Comparison of ENCODE assay signal across 8 cellular contexts in the genomic region with DNA sequence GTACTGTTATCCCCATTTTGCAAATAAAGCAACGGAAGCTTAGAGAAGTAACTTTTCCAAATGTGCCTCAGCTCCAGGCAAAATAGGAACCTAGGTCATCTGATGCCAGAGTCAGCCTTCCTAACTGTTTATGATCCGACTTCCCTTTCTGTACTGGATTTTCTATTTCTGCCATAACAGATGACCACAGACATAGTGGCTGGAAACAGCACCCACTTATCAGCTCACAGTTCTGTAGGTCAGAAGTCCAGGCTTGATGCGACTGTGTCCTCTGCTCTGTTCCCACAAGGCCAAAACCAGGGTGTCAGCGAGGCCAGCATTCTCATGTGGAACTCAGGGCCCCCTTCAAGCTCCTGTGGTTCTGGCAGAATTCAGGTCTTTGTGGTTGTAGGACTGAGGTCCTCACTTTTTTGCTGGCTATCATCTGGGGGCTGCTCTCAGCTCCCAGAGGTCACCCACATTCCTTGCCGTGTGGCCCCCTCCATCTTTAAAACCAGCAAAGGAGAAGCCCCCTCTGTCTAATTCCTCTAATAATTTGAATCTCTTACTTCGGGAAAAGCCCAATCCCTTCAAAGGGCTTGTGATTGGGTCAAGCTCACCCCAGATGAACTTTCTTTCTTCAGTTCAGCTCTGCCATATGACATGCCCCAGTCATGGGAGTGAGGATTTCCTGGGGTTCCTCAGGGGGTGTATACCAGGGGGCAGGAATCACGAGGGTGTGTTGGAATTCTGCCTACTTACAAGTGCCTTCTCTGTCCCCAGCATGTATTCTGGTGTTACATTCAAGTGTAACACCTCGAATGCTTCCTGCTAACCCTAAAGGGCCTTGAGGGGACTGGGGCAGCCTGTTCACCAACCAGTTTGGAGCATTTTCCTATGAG. TPM values are rescaled to one million over a fixed set of nuclear protein-coding genes. Genes with fewer than 3 reads are reported as not detected.
A peak's percentile ranks its signal among the peaks of the same experiment; 100 is the strongest.
DNase-seq lines count a peak whose midpoint lies in the region; ATAC-seq and TF ChIP-seq lines count a peak whose summit lies in the region.

No MANE protein-coding gene starts in this region.

- peak overlapping the region; percentile 60; the same call in 1 of the 2 replicates for H3K4me2 ChIP-seq in KMS-11
- H3K4me2 ChIP-seq in mesenchymal stem cell (ENCODE audit: low read length, poor library complexity, severe bottlenecking): no peak overlapping the region

- intact Hi-C loops in A673 (cut with micrococcal nuclease; ENCODE audit: unreplicated experiment): no loop called here

- peak overlapping the region; percentile 97 for H2BK15ac ChIP-seq in mesenchymal stem cell (ENCODE audit: low read depth, poor library complexity, severe bottlenecking)

- H2AFZ ChIP-seq in KMS-11 (ENCODE audit: low read depth) (peak overlapping the region; percentile 66), mesenchymal stem cell (ENCODE audit: low read depth, low read length) (no peak overlapping the region)

- H3K79me1 ChIP-seq in mesenchymal stem cell (replicated peaks; ENCODE audit: low read length, poor library complexity, severe bottlenecking): no peaks in the 10 kb centered on the region

- H3K36me3 ChIP-seq in A673 (ENCODE audit: insufficient read depth, low read length, poor library complexity, severe bottlenecking) (no peaks in the 10 kb centered on the region), KMS-11 (ENCODE audit: insufficient read depth) (no peaks in the 10 kb centered on the region), mesenchymal stem cell (ENCODE audit: control insufficient read depth in 1 of 2, insufficient read depth in 2 of 2, low read depth in 1 of 2, low read length in 2 of 2) (no peaks in the 10 kb centered on the region), BE2C (no peaks in the 10 kb centered on the region)

- ATAC-seq in HG03025 (IDR thresholded peaks at IDR 0.05; ENCODE audit: low FRiP score, unreplicated experiment) (no peak), GM18502 (IDR thresholded peaks at IDR 0.05; ENCODE audit: poor library complexity, unreplicated experiment) (no peak)

- peaks cover 3% of the 10 kb centered on the region for H3K27me3 Mint-ChIP-seq in chondrocyte (ENCODE audit: low read depth)

- H3K27ac ChIP-seq in A673 (ENCODE audit: low read depth, low read length, poor library complexity, severe bottlenecking) (no peak overlapping the region), KMS-11 (no peak overlapping the region), mesenchymal stem cell (ENCODE audit: low read length, poor library complexity, severe bottlenecking) (no peak overlapping the region)

- BruUV-seq in A673 (replicated peaks; lab: Mats Ljungman, UMichigan): no TSS peak

- H3K4ac ChIP-seq in mesenchymal stem cell (ENCODE audit: low read depth in 1 of 2, low read length in 2 of 2): no peak overlapping the region

- WGBS in mesenchymal stem cell: 88% methylated on average over 8 of the region's 8 CpGs

- H2AK5ac ChIP-seq in mesenchymal stem cell (ENCODE audit: low read length, severe bottlenecking): no peak overlapping the region

- no peak overlapping the region for H3K14ac ChIP-seq in mesenchymal stem cell (ENCODE audit: low read length in 2 of 2)

- no peaks in the 10 kb centered on the region for H3K79me2 ChIP-seq in KMS-11 (ENCODE audit: insufficient read depth, low read depth)

- CTCF ChIA-PET in A673 (lab: Charles Lee): interaction anchor here (0.6 to 3.5 kb wide), 8 partner anchors 13 to 625 kb away, joined by 3 to 17 read pairs (median 4); no protein-coding TSS in a partner anchor

- H3K4me1 Mint-ChIP-seq in chondrocyte (ENCODE audit: low read depth): peaks cover 62% of the 10 kb centered on the region

- no peak overlapping the region for H3K9ac ChIP-seq in KMS-11
- no peak overlapping the region for H3K9ac ChIP-seq in mesenchymal stem cell (ENCODE audit: low read length)

- no peak overlapping the region for H4K91ac ChIP-seq in mesenchymal stem cell (ENCODE audit: low read length)

- H3K36me3 Mint-ChIP-seq in chondrocyte (ENCODE audit: low read depth): no peaks in the 10 kb centered on the region

- no peak for TF ChIP-seq CTCF in A673 (conservative IDR thresholded peaks at IDR 0.05; ENCODE audit: low read depth, low read length)
- TF ChIP-seq CTCF in KMS-11 (conservative IDR thresholded peaks at IDR 0.05; ENCODE audit: low read depth, low read length): no peak
- peak; percentile 47 for TF ChIP-seq CTCF in chondrocyte (IDR thresholded peaks at IDR 0.05)
- TF ChIP-seq CTCF in BE2C (IDR thresholded peaks at IDR 0.05; ENCODE audit: low read depth, low read length): no peak

- H3K23ac ChIP-seq in mesenchymal stem cell (ENCODE audit: low read length in 2 of 2): no peak overlapping the region

- H3K9me3 Mint-ChIP-seq in chondrocyte (ENCODE audit: low read depth): no peaks in the 10 kb centered on the region

- peak overlapping the region; percentile 68 for H3K4me3 Mint-ChIP-seq in chondrocyte (ENCODE audit: unreplicated experiment)

- H2BK5ac ChIP-seq in mesenchymal stem cell (ENCODE audit: low read depth, low read length, poor library complexity, severe bottlenecking): no peak overlapping the region

- DNase-seq in A673 (ENCODE audit: low spot score) (no peak), chondrocyte (ENCODE audit: low spot score) (no peak), mesenchymal stem cell (no peak), BE2C (no peak), glomerular visceral epithelial cell (ENCODE audit: extremely low spot score) (no peak)

- POLR2A ChIA-PET in A673 (lab: Charles Lee; ENCODE audit: low non-redundant PET): interaction anchor here (0.6 kb wide), 2 partner anchors 14 to 42 kb away, joined by 4 to 7 read pairs; no protein-coding TSS in a partner anchor

- H3K18ac ChIP-seq in mesenchymal stem cell (ENCODE audit: low read depth in 1 of 2, low read length in 2 of 2): no peak overlapping the region

- H2BK12ac ChIP-seq in mesenchymal stem cell (ENCODE audit: low read length in 2 of 2): peak overlapping the region; percentile 40 to 46

- H3K4me3 ChIP-seq in A673 (ENCODE audit: low read depth, low read length, poor library complexity, severe bottlenecking) (peak overlapping the region; percentile 62), KMS-11 (IDR thresholded peaks at IDR 0.05; ENCODE audit: insufficient read depth, low read depth, low read length) (no peak overlapping the region), mesenchymal stem cell (ENCODE audit: insufficient read depth in 1 of 2, low read depth in 1 of 2, low read length in 2 of 2) (no peak overlapping the region), BE2C (ENCODE audit: low read depth, low read length) (no peak overlapping the region)

- H4K8ac ChIP-seq in mesenchymal stem cell (ENCODE audit: low read length): no peak overlapping the region

- no peaks in the 10 kb centered on the region for H4K20me1 ChIP-seq in KMS-11 (ENCODE audit: insufficient read depth)

- no peak overlapping the region for H2BK120ac ChIP-seq in mesenchymal stem cell (ENCODE audit: low read depth, low read length)

- H3K4me1 ChIP-seq in A673 (ENCODE audit: insufficient read depth, low read length, poor library complexity, severe bottlenecking) (peaks cover 6% of the 10 kb centered on the region), KMS-11 (ENCODE audit: low read depth, poor library complexity, severe bottlenecking) (peaks cover 5% of the 10 kb centered on the region), mesenchymal stem cell (ENCODE audit: control insufficient read depth, insufficient read depth, low read depth, low read length) (peaks cover 23% of the 10 kb centered on the region), BE2C (peaks cover 4% of the 10 kb centered on the region; the same call in 1 of the 2 replicates)

- H3K9me3 ChIP-seq in A673 (ENCODE audit: low read depth, low read length, poor library complexity, severe bottlenecking) (no peaks in the 10 kb centered on the region), mesenchymal stem cell (ENCODE audit: control insufficient read depth, low read length) (no peaks in the 10 kb centered on the region), BE2C (no peaks in the 10 kb centered on the region)

- H3K27me3 ChIP-seq in A673 (replicated peaks; ENCODE audit: insufficient read depth, low read depth, low read length, poor library complexity) (no peaks in the 10 kb centered on the region), KMS-11 (ENCODE audit: insufficient read depth, low read depth) (no peaks in the 10 kb centered on the region), mesenchymal stem cell (ENCODE audit: control insufficient read depth in 1 of 2, insufficient read depth in 1 of 2, low read length in 2 of 2) (peaks cover 0 to 62% of the 10 kb centered on the region in 2 experiments), BE2C (peaks cover 33% of the 10 kb centered on the region)

- no peak overlapping the region for H3K27ac Mint-ChIP-seq in chondrocyte (ENCODE audit: unreplicated experiment)

RNA-seq across cellular contexts. Expression of a gene that starts 15.3 kb away (rescaled TPM):
- not detected in 2 replicates for total RNA-seq in A673 (2021)
- total RNA-seq in chondrocyte: 0.15 to 0.18 TPM in 2 of 3 replicates, not detected in the other
- 0.03 TPM for polyA plus RNA-seq in mesenchymal stem cell (2013, experiment 1 of 2)
- polyA plus RNA-seq in mesenchymal stem cell (2013, experiment 2 of 2): not detected
- polyA plus RNA-seq in BE2C (2012; ENCODE audit: insufficient read depth, insufficient read length, low read depth): not detected

RNA-seq across cellular contexts. Expression of a gene that starts 36.2 kb away (rescaled TPM):
- total RNA-seq in A673 (2021) (2.1 and 2.3 TPM in 2 replicates), chondrocyte (0.17 TPM in 1 of 3 replicates, not detected in the others)
- not detected for polyA plus RNA-seq in mesenchymal stem cell (2013, experiment 1 of 2)
- not detected for polyA plus RNA-seq in mesenchymal stem cell (2013, experiment 2 of 2)
- polyA plus RNA-seq in BE2C (2012; ENCODE audit: insufficient read depth, insufficient read length, low read depth): not detected

RNA-seq across cellular contexts. Expression of a gene that starts 39.3 kb away (rescaled TPM):
- total RNA-seq in A673 (2021) (not detected in 2 replicates), chondrocyte (not detected in 3 replicates)
- polyA plus RNA-seq in mesenchymal stem cell (2013, experiment 1 of 2): not detected
- polyA plus RNA-seq in mesenchymal stem cell (2013, experiment 2 of 2): 0.03 TPM
- not detected for polyA plus RNA-seq in BE2C (2012; ENCODE audit: insufficient read depth, insufficient read length, low read depth)
